ENCODE assay signal across 8 cellular contexts in genomic region chr3:16849795-16850194, GRCh38. TPM values are rescaled to one million over a fixed set of nuclear protein-coding genes. Genes with fewer than 3 reads are reported as not detected.
DNase-seq lines count a peak whose midpoint lies in the region; ATAC-seq and TF ChIP-seq lines count a peak whose summit lies in the region.

No MANE protein-coding gene starts in this region.

- POLR2A ChIA-PET in AG04450 (lab: Yijun Ruan, JAX) = no interaction called here

- intact Hi-C loops in lower leg skin (cut with DNase I; ENCODE audit: low total_unique reads) = no loop called here

- no peaks in the 10 kb centered on the region for H3K9me3 Mint-ChIP-seq in activated naive CD8-positive, alpha-beta T cell treated with anti-CD3 and anti-CD28 coated beads for 36 hours
- no peaks in the 10 kb centered on the region for H3K9me3 Mint-ChIP-seq in nephron progenitor cell

- DNase-seq in AG04450 (ENCODE audit: low read depth, low spot score) (peak; percentile 8), iris pigment epithelial cell (ENCODE audit: low read depth) (peak; percentile 80), lower leg skin (ENCODE audit: low spot score in 2 of 2) (no peak), NCI-H1417 (lab: John Stamatoyannopoulos, UW) (no peak), nephron progenitor cell (no peak)
- DNase-seq in activated naive CD8-positive, alpha-beta T cell treated with anti-CD3 and anti-CD28 coated beads for 36 hours = no peak

- H3K27ac ChIP-seq in AG04450 (ENCODE audit: low read depth, low read length) = no peak overlapping the region

- H3K27ac Mint-ChIP-seq in activated naive CD8-positive, alpha-beta T cell treated with anti-CD3 and anti-CD28 coated beads for 36 hours = peak overlapping the region; percentile 84
- no peak overlapping the region for H3K27ac Mint-ChIP-seq in nephron progenitor cell

- H3K9me3 ChIP-seq in AG04450 (ENCODE audit: control insufficient read depth, insufficient read depth, low read length) = no peaks in the 10 kb centered on the region

- CTCF ChIA-PET in AG04450 (lab: Charles Lee) = interaction anchor here (0.6 kb wide), 1 partner anchor 62 kb away, joined by 6 read pairs; no protein-coding TSS in a partner anchor

- no peaks in the 10 kb centered on the region for H3K27me3 ChIP-seq in AG04450 (ENCODE audit: control insufficient read depth, insufficient read depth, low read length)

- TF ChIP-seq CTCF in AG04450 (IDR thresholded peaks at IDR 0.05; ENCODE audit: low read depth, low read length) (no peak), lower leg skin (IDR thresholded peaks at IDR 0.05) (no peak), nephron progenitor cell (IDR thresholded peaks at IDR 0.05) (no peak)

- no peaks in the 10 kb centered on the region for H3K36me3 Mint-ChIP-seq in activated naive CD8-positive, alpha-beta T cell treated with anti-CD3 and anti-CD28 coated beads for 36 hours
- no peaks in the 10 kb centered on the region for H3K36me3 Mint-ChIP-seq in nephron progenitor cell (ENCODE audit: low read depth)

- peaks cover 24% of the 10 kb centered on the region for H3K4me1 Mint-ChIP-seq in activated naive CD8-positive, alpha-beta T cell treated with anti-CD3 and anti-CD28 coated beads for 36 hours
- peaks cover 7% of the 10 kb centered on the region for H3K4me1 Mint-ChIP-seq in nephron progenitor cell

- ATAC-seq in GM21528 (IDR thresholded peaks at IDR 0.05; ENCODE audit: low FRiP score, unreplicated experiment) (peak; percentile 41), HG03025 (IDR thresholded peaks at IDR 0.05; ENCODE audit: low FRiP score, unreplicated experiment) (no peak)

- no peaks in the 10 kb centered on the region for H3K27me3 Mint-ChIP-seq in activated naive CD8-positive, alpha-beta T cell treated with anti-CD3 and anti-CD28 coated beads for 36 hours
- peaks cover 13% of the 10 kb centered on the region for H3K27me3 Mint-ChIP-seq in nephron progenitor cell (ENCODE audit: low read depth, poor library complexity)

- H3K4me3 ChIP-seq in AG04450 (ENCODE audit: low read depth, low read length) (no peak overlapping the region), lower leg skin (ENCODE audit: low read depth, poor library complexity, severe bottlenecking) (no peak overlapping the region)

- 8 to 39% methylated on average over 3 of the region's 3 CpGs for whole genome bisulfite sequencing in lower leg skin, 2 donors

- peak overlapping the region; percentile 66 for H3K4me3 Mint-ChIP-seq in activated naive CD8-positive, alpha-beta T cell treated with anti-CD3 and anti-CD28 coated beads for 36 hours
- no peak overlapping the region for H3K4me3 Mint-ChIP-seq in nephron progenitor cell

- no peak for TF ChIP-seq POLR2A in lower leg skin (IDR thresholded peaks at IDR 0.05)

RNA-seq across cellular contexts. Expression of gene PLCL2, which starts 35.0 kb away (rescaled TPM):
- 0.77 and 0.94 TPM in 2 replicates for polyA plus RNA-seq in AG04450 (2011; rRNA removed)
- polyA minus RNA-seq in AG04450 (2011; rRNA and poly(A)+ RNA removed) = 1.1 and 2.1 TPM in 2 replicates
- total RNA-seq in activated naive CD8-positive, alpha-beta T cell treated with anti-CD3 and anti-CD28 coated beads for 36 hours = 10 to 100 TPM; 19.1 to 19.6 TPM
- 1 to 10 TPM; 1.4 to 4.5 (median 3.9) TPM for total RNA-seq in lower leg skin

Comparison
In these comparisons a context has a peak if more than half of its experiments do, and no peak if none do; other contexts are left out.
1. DNase-seq: peak in AG04450 (single experiment) and iris pigment epithelial cell (single experiment); none in activated naive CD8-positive, alpha-beta T cell treated with anti-CD3 and anti-CD28 coated beads for 36 hours (single experiment), lower leg skin (0 of 2), NCI-H1417 (0 of 3) and nephron progenitor cell (single experiment).